Comparison of ENCODE assay signal across 2 cellular contexts in the genomic region with DNA sequence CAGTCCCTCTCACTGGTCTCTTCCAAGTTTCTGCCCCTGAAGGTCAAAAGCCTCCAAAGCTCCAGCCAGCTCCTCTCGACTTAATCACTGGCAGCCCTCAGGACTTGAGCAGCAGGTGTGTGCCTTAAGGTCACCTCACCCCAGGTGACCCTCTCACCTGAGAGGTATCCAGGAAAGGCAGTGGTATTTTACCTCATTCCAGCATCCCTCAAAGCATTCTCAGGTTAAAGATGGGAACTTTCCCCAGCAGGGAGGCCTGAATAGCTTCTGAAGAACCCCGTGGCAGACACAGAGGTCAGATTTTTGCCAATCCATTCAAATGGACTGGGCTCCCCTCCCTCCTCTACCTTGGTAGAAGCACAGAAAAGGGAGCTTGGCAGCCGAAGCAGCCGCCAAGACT.
TF ChIP-seq lines count a peak whose summit lies in the region.

No MANE protein-coding gene starts in this region.

TF ChIP-seq in H1, 55 proteins besides CTCF, POLR2A, EP300 and RAD21 (continued from another document):
- TF ChIP-seq CBX5 (IDR thresholded peaks at IDR 0.05; ENCODE audit: low read depth, low read length) (no peak), TEAD4 (IDR thresholded peaks at IDR 0.05; ENCODE audit: low read depth, low read length) (peak; percentile 81), RXRA (IDR thresholded peaks at IDR 0.05; ENCODE audit: insufficient read depth, low read depth, low read length) (peak; percentile 99), CTBP2 (IDR thresholded peaks at IDR 0.05; ENCODE audit: borderline replicate concordance, insufficient read depth, insufficient read length, low read length) (peak; percentile 53)

TF ChIP-seq in SK-N-SH, 30 proteins besides CTCF, POLR2A, EP300 and RAD21 (continued from another document):
- TF ChIP-seq EZH2phosphoT487 (IDR thresholded peaks at IDR 0.05; ENCODE audit: borderline replicate concordance, low read depth) (no peak), CHD2 (IDR thresholded peaks at IDR 0.05; ENCODE audit: low read length, partially characterized antibody) (no peak), GABPA (IDR thresholded peaks at IDR 0.05; ENCODE audit: low read depth) (no peak), GATA2 (CRISPR knock-in tag; IDR thresholded peaks at IDR 0.05) (no peak), TEAD4 (IDR thresholded peaks at IDR 0.05; ENCODE audit: borderline replicate concordance, insufficient read depth) (no peak), FOXM1 (IDR thresholded peaks at IDR 0.05; ENCODE audit: low read depth) (no peak), SIN3A (IDR thresholded peaks at IDR 0.05; ENCODE audit: borderline replicate concordance, low read depth, low read length) (no peak), JUND (IDR thresholded peaks at IDR 0.05) (no peak), ELF1 (IDR thresholded peaks at IDR 0.05) (no peak), SMC3 (IDR thresholded peaks at IDR 0.05; ENCODE audit: low read depth, low read length) (no peak)
- TF ChIP-seq, protein P1, sequence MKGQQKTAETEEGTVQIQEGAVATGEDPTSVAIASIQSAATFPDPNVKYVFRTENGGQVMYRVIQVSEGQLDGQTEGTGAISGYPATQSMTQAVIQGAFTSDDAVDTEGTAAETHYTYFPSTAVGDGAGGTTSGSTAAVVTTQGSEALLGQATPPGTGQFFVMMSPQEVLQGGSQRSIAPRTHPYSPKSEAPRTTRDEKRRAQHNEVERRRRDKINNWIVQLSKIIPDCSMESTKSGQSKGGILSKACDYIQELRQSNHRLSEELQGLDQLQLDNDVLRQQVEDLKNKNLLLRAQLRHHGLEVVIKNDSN (IDR thresholded peaks at IDR 0.05; ENCODE audit: borderline replicate concordance, low read depth) = no peak
- TF ChIP-seq, protein P2, sequence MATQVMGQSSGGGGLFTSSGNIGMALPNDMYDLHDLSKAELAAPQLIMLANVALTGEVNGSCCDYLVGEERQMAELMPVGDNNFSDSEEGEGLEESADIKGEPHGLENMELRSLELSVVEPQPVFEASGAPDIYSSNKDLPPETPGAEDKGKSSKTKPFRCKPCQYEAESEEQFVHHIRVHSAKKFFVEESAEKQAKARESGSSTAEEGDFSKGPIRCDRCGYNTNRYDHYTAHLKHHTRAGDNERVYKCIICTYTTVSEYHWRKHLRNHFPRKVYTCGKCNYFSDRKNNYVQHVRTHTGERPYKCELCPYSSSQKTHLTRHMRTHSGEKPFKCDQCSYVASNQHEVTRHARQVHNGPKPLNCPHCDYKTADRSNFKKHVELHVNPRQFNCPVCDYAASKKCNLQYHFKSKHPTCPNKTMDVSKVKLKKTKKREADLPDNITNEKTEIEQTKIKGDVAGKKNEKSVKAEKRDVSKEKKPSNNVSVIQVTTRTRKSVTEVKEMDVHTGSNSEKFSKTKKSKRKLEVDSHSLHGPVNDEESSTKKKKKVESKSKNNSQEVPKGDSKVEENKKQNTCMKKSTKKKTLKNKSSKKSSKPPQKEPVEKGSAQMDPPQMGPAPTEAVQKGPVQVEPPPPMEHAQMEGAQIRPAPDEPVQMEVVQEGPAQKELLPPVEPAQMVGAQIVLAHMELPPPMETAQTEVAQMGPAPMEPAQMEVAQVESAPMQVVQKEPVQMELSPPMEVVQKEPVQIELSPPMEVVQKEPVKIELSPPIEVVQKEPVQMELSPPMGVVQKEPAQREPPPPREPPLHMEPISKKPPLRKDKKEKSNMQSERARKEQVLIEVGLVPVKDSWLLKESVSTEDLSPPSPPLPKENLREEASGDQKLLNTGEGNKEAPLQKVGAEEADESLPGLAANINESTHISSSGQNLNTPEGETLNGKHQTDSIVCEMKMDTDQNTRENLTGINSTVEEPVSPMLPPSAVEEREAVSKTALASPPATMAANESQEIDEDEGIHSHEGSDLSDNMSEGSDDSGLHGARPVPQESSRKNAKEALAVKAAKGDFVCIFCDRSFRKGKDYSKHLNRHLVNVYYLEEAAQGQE (IDR thresholded peaks at IDR 0.05; ENCODE audit: low read depth, low read length) = no peak
- TF ChIP-seq, protein P3, sequence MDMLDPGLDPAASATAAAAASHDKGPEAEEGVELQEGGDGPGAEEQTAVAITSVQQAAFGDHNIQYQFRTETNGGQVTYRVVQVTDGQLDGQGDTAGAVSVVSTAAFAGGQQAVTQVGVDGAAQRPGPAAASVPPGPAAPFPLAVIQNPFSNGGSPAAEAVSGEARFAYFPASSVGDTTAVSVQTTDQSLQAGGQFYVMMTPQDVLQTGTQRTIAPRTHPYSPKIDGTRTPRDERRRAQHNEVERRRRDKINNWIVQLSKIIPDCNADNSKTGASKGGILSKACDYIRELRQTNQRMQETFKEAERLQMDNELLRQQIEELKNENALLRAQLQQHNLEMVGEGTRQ (IDR thresholded peaks at IDR 0.05; ENCODE audit: borderline replicate concordance, low read depth, low read length) = no peak
- TF ChIP-seq, protein P4, sequence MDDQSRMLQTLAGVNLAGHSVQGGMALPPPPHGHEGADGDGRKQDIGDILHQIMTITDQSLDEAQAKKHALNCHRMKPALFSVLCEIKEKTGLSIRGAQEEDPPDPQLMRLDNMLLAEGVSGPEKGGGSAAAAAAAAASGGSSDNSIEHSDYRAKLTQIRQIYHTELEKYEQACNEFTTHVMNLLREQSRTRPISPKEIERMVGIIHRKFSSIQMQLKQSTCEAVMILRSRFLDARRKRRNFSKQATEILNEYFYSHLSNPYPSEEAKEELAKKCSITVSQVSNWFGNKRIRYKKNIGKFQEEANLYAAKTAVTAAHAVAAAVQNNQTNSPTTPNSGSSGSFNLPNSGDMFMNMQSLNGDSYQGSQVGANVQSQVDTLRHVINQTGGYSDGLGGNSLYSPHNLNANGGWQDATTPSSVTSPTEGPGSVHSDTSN (IDR thresholded peaks at IDR 0.05) = no peak
- TF ChIP-seq, protein P5, sequence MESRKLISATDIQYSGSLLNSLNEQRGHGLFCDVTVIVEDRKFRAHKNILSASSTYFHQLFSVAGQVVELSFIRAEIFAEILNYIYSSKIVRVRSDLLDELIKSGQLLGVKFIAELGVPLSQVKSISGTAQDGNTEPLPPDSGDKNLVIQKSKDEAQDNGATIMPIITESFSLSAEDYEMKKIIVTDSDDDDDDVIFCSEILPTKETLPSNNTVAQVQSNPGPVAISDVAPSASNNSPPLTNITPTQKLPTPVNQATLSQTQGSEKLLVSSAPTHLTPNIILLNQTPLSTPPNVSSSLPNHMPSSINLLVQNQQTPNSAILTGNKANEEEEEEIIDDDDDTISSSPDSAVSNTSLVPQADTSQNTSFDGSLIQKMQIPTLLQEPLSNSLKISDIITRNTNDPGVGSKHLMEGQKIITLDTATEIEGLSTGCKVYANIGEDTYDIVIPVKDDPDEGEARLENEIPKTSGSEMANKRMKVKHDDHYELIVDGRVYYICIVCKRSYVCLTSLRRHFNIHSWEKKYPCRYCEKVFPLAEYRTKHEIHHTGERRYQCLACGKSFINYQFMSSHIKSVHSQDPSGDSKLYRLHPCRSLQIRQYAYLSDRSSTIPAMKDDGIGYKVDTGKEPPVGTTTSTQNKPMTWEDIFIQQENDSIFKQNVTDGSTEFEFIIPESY (IDR thresholded peaks at IDR 0.05; ENCODE audit: borderline replicate concordance, low read depth) = no peak
